Comparison of ENCODE assay signal across 1 cellular context in genomic region chr17:14330492-14330920, GRCh38.
TF ChIP-seq lines count a peak whose summit lies in the region.

No MANE protein-coding gene starts in this region.

TF ChIP-seq in HepG2, 621 proteins besides CTCF, POLR2A, EP300 and RAD21 (continued from another document and continues in another):
- peak; percentile 94 for TF ChIP-seq ZNF646 (CRISPR knock-in tag; IDR thresholded peaks at IDR 0.05)
- TF ChIP-seq THAP7 (CRISPR knock-in tag; IDR thresholded peaks at IDR 0.05), result no peak
- TF ChIP-seq NCOA1 (CRISPR knock-in tag; IDR thresholded peaks at IDR 0.05), result no peak
- TF ChIP-seq MBD4 (IDR thresholded peaks at IDR 0.05; ENCODE audit: borderline replicate concordance, low read length), result no peak
- no peak for TF ChIP-seq BORCS8-MEF2B (CRISPR knock-in tag; IDR thresholded peaks at IDR 0.05)
- TF ChIP-seq CHD2 (IDR thresholded peaks at IDR 0.05; ENCODE audit: low read depth, low read length), result no peak
- no peak for TF ChIP-seq SKIL (CRISPR knock-in tag; IDR thresholded peaks at IDR 0.05; ENCODE audit: borderline replicate concordance)
- no peak for TF ChIP-seq ZBTB44 (CRISPR knock-in tag; IDR thresholded peaks at IDR 0.05)
- no peak for TF ChIP-seq NR3C1 (CRISPR knock-in tag; IDR thresholded peaks at IDR 0.05)
- no peak for TF ChIP-seq ZNF180 (CRISPR knock-in tag; IDR thresholded peaks at IDR 0.05; ENCODE audit: borderline replicate concordance, low read depth)
- TF ChIP-seq ZNF761 (CRISPR knock-in tag; conservative IDR thresholded peaks at IDR 0.05), result no peak
- TF ChIP-seq HIVEP1 (CRISPR knock-in tag; IDR thresholded peaks at IDR 0.05), result no peak; the same call in 1 of the 2 replicates
- TF ChIP-seq TOPORS (CRISPR knock-in tag; IDR thresholded peaks at IDR 0.05), result no peak
- TF ChIP-seq ZSCAN22 (CRISPR knock-in tag; IDR thresholded peaks at IDR 0.05), result no peak
- TF ChIP-seq ZBTB34 (CRISPR knock-in tag; IDR thresholded peaks at IDR 0.05), result no peak
- no peak for TF ChIP-seq ZNF782 (CRISPR knock-in tag; IDR thresholded peaks at IDR 0.05; ENCODE audit: borderline replicate concordance)
- TF ChIP-seq ZSCAN5A (CRISPR knock-in tag; IDR thresholded peaks at IDR 0.05; ENCODE audit: borderline replicate concordance), result no peak
- no peak for TF ChIP-seq GTF2F1 (IDR thresholded peaks at IDR 0.05; ENCODE audit: low read length)
- no peak for TF ChIP-seq ZFP91 (CRISPR knock-in tag; IDR thresholded peaks at IDR 0.05; ENCODE audit: borderline replicate concordance)
- no peak for TF ChIP-seq ZNF354B (CRISPR knock-in tag; IDR thresholded peaks at IDR 0.05)
- TF ChIP-seq KMT2B (CRISPR knock-in tag; IDR thresholded peaks at IDR 0.05), result no peak
- TF ChIP-seq TBP (CRISPR knock-in tag; IDR thresholded peaks at IDR 0.05), result no peak
- no peak for TF ChIP-seq PTBP1 (IDR thresholded peaks at IDR 0.05; ENCODE audit: low read depth, low read length, poor library complexity, severe bottlenecking)
- TF ChIP-seq IKZF1 (IDR thresholded peaks at IDR 0.05), result no peak
- no peak for TF ChIP-seq ZSCAN21 (CRISPR knock-in tag; IDR thresholded peaks at IDR 0.05; ENCODE audit: borderline replicate concordance)
- no peak for TF ChIP-seq ZBTB1 (CRISPR knock-in tag; IDR thresholded peaks at IDR 0.05; ENCODE audit: borderline replicate concordance)
- no peak for TF ChIP-seq ZNF770 (CRISPR knock-in tag; IDR thresholded peaks at IDR 0.05)
- TF ChIP-seq ZNF451 (CRISPR knock-in tag; IDR thresholded peaks at IDR 0.05), result no peak
- no peak for TF ChIP-seq ZNF550 (CRISPR knock-in tag; IDR thresholded peaks at IDR 0.05; ENCODE audit: borderline replicate concordance)
- no peak for TF ChIP-seq SIX4 (CRISPR knock-in tag; IDR thresholded peaks at IDR 0.05)
- no peak for TF ChIP-seq ATM (IDR thresholded peaks at IDR 0.05; ENCODE audit: borderline replicate concordance)
- no peak for TF ChIP-seq BCL3 (CRISPR knock-in tag; IDR thresholded peaks at IDR 0.05)
- no peak for TF ChIP-seq MBNL3 (CRISPR knock-in tag; conservative IDR thresholded peaks at IDR 0.05)
- TF ChIP-seq ATF1 (CRISPR knock-in tag; IDR thresholded peaks at IDR 0.05), result no peak
- TF ChIP-seq ARHGAP35 (CRISPR knock-in tag; IDR thresholded peaks at IDR 0.05; ENCODE audit: borderline replicate concordance), result no peak
- TF ChIP-seq ZNF513 (CRISPR knock-in tag; conservative IDR thresholded peaks at IDR 0.05), result no peak
- TF ChIP-seq NR1H2 (CRISPR knock-in tag; IDR thresholded peaks at IDR 0.05; ENCODE audit: borderline replicate concordance, low read depth), result no peak
- no peak for TF ChIP-seq SP5 (CRISPR knock-in tag; IDR thresholded peaks at IDR 0.05; ENCODE audit: borderline replicate concordance, low read depth)
